In the genomic region with DNA sequence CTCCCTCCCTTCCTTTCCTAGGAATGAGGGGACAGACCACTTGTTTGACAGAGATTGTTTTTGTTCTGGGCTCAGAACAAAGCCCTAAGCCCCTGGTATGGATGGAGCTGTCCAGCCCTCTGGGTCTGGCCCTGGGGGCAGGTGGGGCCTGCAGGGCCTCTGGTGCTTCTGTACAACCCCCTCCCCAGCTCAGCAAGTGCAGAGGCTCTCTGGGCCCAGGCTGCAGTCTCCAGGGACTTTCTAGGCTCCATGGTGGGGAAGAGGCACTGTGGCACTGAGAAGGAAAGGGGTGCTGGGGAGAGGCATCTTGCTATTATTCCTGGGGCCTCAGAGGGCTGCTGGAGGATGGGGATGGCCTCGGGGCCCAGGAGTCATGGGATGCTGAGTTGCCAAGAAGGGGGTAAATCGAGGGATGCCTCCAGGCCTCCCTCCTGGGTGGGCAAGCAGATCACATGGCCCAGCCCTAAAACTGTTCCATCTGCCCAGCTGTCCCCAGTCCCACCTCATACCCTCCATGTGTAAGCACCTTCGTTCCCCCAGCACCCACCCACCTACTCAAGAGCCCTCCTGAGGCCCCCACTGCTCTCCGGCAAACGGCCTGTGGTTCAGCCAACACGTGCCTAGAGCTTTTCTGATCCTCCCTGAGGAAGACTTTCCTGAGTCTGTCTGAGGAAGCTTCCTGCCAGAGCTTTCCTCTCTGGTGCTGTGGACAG, we compare ENCODE assay signal across 26 cellular contexts.
A peak's percentile ranks its signal among the peaks of the same experiment; 100 is the strongest.
DNase-seq lines count a peak whose midpoint lies in the region; ATAC-seq, FAIRE-seq and TF ChIP-seq lines count a peak whose summit lies in the region.
"Had no signal": no experiment of that assay in that cellular context is flagged by ENCODE, and none has a peak within 500 bp of the region (broad histone marks: within the 10 kb centered on the region; RNA-seq: fewer than 3 reads in every experiment).

No MANE protein-coding gene starts in this region.

- no peak for TF ChIP-seq POLR2A in upper lobe of left lung (IDR thresholded peaks at IDR 0.05)

- no peak for ATAC-seq in heart right ventricle
- ATAC-seq in upper lobe of left lung (ENCODE audit: low FRiP score in 2 of 2), result peak in 1 of 2 donors; percentile 15
- ATAC-seq: esophagus mucosa, gastroesophageal sphincter, lower lobe of right lung had no signal

- no peaks in the 10 kb centered on the region for H3K36me3 Mint-ChIP-seq in neural crest cell (ENCODE audit: low read depth)

- H3K4me3 ChIP-seq in right atrium auricular region (no peak overlapping the region), heart right ventricle (no peak overlapping the region), bronchial epithelial cell (ENCODE audit: low read depth, low read length) (no peak overlapping the region), upper lobe of left lung (no peak overlapping the region)
- H3K4me3 ChIP-seq: gastroesophageal sphincter, lower lobe of right lung, skin epidermis had no signal

- no peaks in the 10 kb centered on the region for H3K27me3 Mint-ChIP-seq in neural crest cell (ENCODE audit: low read depth)

- H3K36me3 ChIP-seq in right atrium auricular region (no peaks in the 10 kb centered on the region), heart right ventricle (no peaks in the 10 kb centered on the region), bronchial epithelial cell (ENCODE audit: control insufficient read depth, insufficient read depth, low read length) (no peaks in the 10 kb centered on the region), upper lobe of left lung (no peaks in the 10 kb centered on the region)
- H3K36me3 ChIP-seq: BE2C, gastroesophageal sphincter, lower lobe of right lung, neutrophil had no signal

- FAIRE-seq in bronchial epithelial cell (lab: Jason Lieb, UNC), result peak; percentile 36
- FAIRE-seq: GM12891 had no signal

- TF ChIP-seq CTCF in right atrium auricular region (IDR thresholded peaks at IDR 0.05) (no peak), heart right ventricle (IDR thresholded peaks at IDR 0.05) (no peak), bronchial epithelial cell (IDR thresholded peaks at IDR 0.05; ENCODE audit: insufficient read depth, low read length, severe bottlenecking) (no peak), neural crest cell (conservative IDR thresholded peaks at IDR 0.05) (no peak), upper lobe of left lung (IDR thresholded peaks at IDR 0.05) (no peak)

- H3K27ac ChIP-seq in right atrium auricular region (no peak overlapping the region), heart right ventricle (no peak overlapping the region), upper lobe of left lung (no peak overlapping the region)
- H3K27ac ChIP-seq: gastroesophageal sphincter, lower lobe of right lung, neutrophil, skin epidermis had no signal

- H3K27me3 ChIP-seq in right atrium auricular region, result no peaks in the 10 kb centered on the region
- H3K27me3 ChIP-seq in heart right ventricle, result peaks cover 0 to 14% (median 7%) of the 10 kb centered on the region in 7 donors
- no peaks in the 10 kb centered on the region for H3K27me3 ChIP-seq in bronchial epithelial cell (ENCODE audit: control insufficient read depth, insufficient read depth, low read length)
- no peaks in the 10 kb centered on the region for H3K27me3 ChIP-seq in upper lobe of left lung
- H3K27me3 ChIP-seq: BE2C, neutrophil had no signal

- no peak for TF ChIP-seq EP300 in upper lobe of left lung (IDR thresholded peaks at IDR 0.05)

- peaks cover 4% of the 10 kb centered on the region for H3K4me1 Mint-ChIP-seq in neural crest cell

- intact Hi-C loops in heart right ventricle (cut with DNase I), result no loop called here

- H3K9me3 ChIP-seq in right atrium auricular region (no peaks in the 10 kb centered on the region), heart right ventricle (no peaks in the 10 kb centered on the region), upper lobe of left lung (no peaks in the 10 kb centered on the region)
- H3K9me3 ChIP-seq: BE2C, gastroesophageal sphincter, lower lobe of right lung, neutrophil had no signal

- H3K9me3 Mint-ChIP-seq in neural crest cell, result no peaks in the 10 kb centered on the region

- H3K27ac Mint-ChIP-seq in neural crest cell (ENCODE audit: unreplicated experiment), result peak overlapping the region; percentile 75

- H3K4me3 Mint-ChIP-seq in neural crest cell, result no peak overlapping the region

- peak; percentile 26 for DNase-seq in right atrium auricular region (ENCODE audit: low spot score)
- no peak for DNase-seq in heart right ventricle
- no peak for DNase-seq in bronchial epithelial cell (ENCODE audit: low read depth)
- no peak for DNase-seq in neural crest cell (ENCODE audit: low read depth, low spot score)
- DNase-seq in upper lobe of left lung, result peak; percentile 12 to 38
- DNase-seq in stimulated activated CD4-positive, alpha-beta T cell treated with anti-CD3 and anti-CD28 coated beads, Interleukin-1b, Interleukin-23, amount 100 ng/mL, for 48 hours, result no peak
- no peak for DNase-seq in NCI-H2227 (lab: John Stamatoyannopoulos, UW; ENCODE audit: unreplicated experiment)
- no peak for DNase-seq in SKM-1 (lab: John Stamatoyannopoulos, UW; ENCODE audit: unreplicated experiment)
- DNase-seq: activated gamma-delta T cell treated with Interleukin-2 at 50 U/mL for 16 hours; activated T-cell treated with anti-CD3 and anti-CD28 coated beads for 4 hours; BE2C; cerebellar nuclear complex; COR-L47; effector CD8-positive, alpha-beta T cell; kidney glomerular epithelial cell; lower lobe of right lung; NCI-H1105 treated with DMSO at 0.1 percent for 48 hours; NCI-H2081 treated with DMSO at 0.1 percent for 48 hours; NCI-H446; NCI-H82; T-helper 9 cell had no signal

- H3K4me1 ChIP-seq in right atrium auricular region (no peaks in the 10 kb centered on the region), heart right ventricle (peaks cover 0 to 7% (median 0%) of the 10 kb centered on the region in 9 donors), upper lobe of left lung (no peaks in the 10 kb centered on the region)
- H3K4me1 ChIP-seq: BE2C, gastroesophageal sphincter, lower lobe of right lung had no signal

- WGBS in heart right ventricle, 2 donors, result 43 to 69% methylated on average over 5 to 6 of the region's 6 CpGs
- WGBS in upper lobe of left lung, 2 donors, result 55 to 71% methylated on average over 6 of the region's 6 CpGs

Comparison
In these comparisons a context has a peak if more than half of its experiments do, and no peak if none do; other contexts are left out.
1. DNase-seq: peak in right atrium auricular region (single experiment) and upper lobe of left lung (2 of 2); none in heart right ventricle (0 of 2), bronchial epithelial cell (single experiment), neural crest cell (single experiment), stimulated activated CD4-positive, alpha-beta T cell treated with anti-CD3 and anti-CD28 coated beads, Interleukin-1b, Interleukin-23, amount 100 ng/mL, for 48 hours (single experiment), NCI-H2227 (single experiment) and SKM-1 (single experiment).